32 cellular contexts compared by ENCODE assay signal in the genomic region with DNA sequence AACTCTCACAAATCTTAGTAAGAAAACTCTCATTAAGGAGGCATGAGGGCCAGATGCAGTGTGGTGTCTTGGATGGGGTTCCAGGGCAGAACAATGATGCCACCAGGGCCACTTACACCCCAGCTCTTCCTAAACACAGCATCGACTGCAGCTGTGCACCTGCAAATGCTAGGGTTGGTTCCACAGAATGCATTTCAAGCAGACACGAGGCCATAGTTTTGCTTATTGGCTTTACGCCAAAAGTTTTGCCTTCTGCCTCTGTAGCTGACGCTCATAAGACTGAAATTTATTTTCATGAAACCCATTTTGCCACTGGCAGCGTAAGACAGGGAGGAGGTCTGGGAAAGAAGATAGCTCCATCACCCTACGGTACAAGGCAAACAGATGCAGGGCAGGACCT.
"Had no signal": no experiment of that assay in that cellular context is flagged by ENCODE, and none has a peak within 500 bp of the region (broad histone marks: within the 10 kb centered on the region; RNA-seq: fewer than 3 reads in every experiment).

No MANE protein-coding gene starts in this region.

- H3K4me3 Mint-ChIP-seq: activated CD4-positive, alpha-beta memory T cell treated with anti-CD3 and anti-CD28 coated beads for 36 hours; activated CD4-positive, alpha-beta T cell treated with anti-CD3 and anti-CD28 coated beads, Interleukin-2, amount 10 ng/mL, durations not matched to agents 24 days and 14 days; activated naive CD4-positive, alpha-beta T cell treated with anti-CD3 and anti-CD28 coated beads for 36 hours; activated naive CD8-positive, alpha-beta T cell treated with anti-CD3 and anti-CD28 coated beads for 36 hours; activated T-helper 1 cell treated with anti-CD3 and anti-CD28 coated beads, Interleukin-12 subunit alpha, Interleukin-12 subunit beta, Interleukin-2, Interleukin-4 antibody, amounts not matched to agents 30 ng/mL and 10 ng/mL and 1 ng/mL, durations not matched to agents 14 hours and 24 hours and 36 hours; natural killer cell; neural progenitor cell; stimulated activated memory B cell treated with anti-CD40 and anti-IgM and Interleukin-4, amounts not matched to agents 10 μg/mL and 1 μg/mL and 100 μg/mL, for 72 hours had no signal

- DNase-seq: activated CD4-positive, alpha-beta memory T cell treated with anti-CD3 and anti-CD28 coated beads for 36 hours; activated CD4-positive, alpha-beta T cell treated with anti-CD3 and anti-CD28 coated beads, Interleukin-2, amount 10 ng/mL, durations not matched to agents 24 days and 14 days; activated CD4-positive, CD25-positive, alpha-beta regulatory T cell treated with anti-CD3 and anti-CD28 coated beads, Interleukin-2, amount 50 U/mL, for 72 hours; activated CD8-positive, alpha-beta memory T cell treated with anti-CD3 and anti-CD28 coated beads, Interleukin-2, amount 50 U/mL, for 4 hours; activated effector memory CD4-positive, alpha-beta T cell treated with anti-CD3 and anti-CD28 coated beads, Interleukin-2, amount 50 U/mL, for 16 hours; activated naive CD4-positive, alpha-beta T cell treated with anti-CD3 and anti-CD28 coated beads for 36 hours; activated naive CD8-positive, alpha-beta T cell treated with anti-CD3 and anti-CD28 coated beads for 36 hours; activated T-cell treated with anti-CD3 and anti-CD28 coated beads, Interleukin-2, amount 50 U/mL, for 1 hour; adrenal gland; aorta; body of pancreas; dermis blood vessel endothelial cell; effector CD4-positive, alpha-beta T cell; esophagus squamous epithelium; foreskin melanocyte; left lung; mesendoderm; natural killer cell; occipital lobe; psoas muscle; stimulated activated CD4-positive, alpha-beta T cell treated with anti-CD3 and anti-CD28 coated beads, Interleukin-1b, Interleukin-23, amount 100 ng/mL, for 48 hours; stimulated activated CD4-positive, alpha-beta T cell treated with anti-CD3 and anti-CD28 coated beads, Interleukin-4, amount 100 ng/mL, for 4 hours; stimulated activated CD8-positive, alpha-beta memory T cell treated with anti-CD3 and anti-CD28 coated beads, Interleukin-4, amount 100 ng/mL, for 48 hours; stomach; thyroid gland; upper lobe of left lung; WERI-Rb-1 had no signal

- H3K36me3 Mint-ChIP-seq: activated CD4-positive, alpha-beta memory T cell treated with anti-CD3 and anti-CD28 coated beads for 36 hours; activated naive CD8-positive, alpha-beta T cell treated with anti-CD3 and anti-CD28 coated beads for 36 hours; natural killer cell; neural progenitor cell; stimulated activated memory B cell treated with anti-CD40 and anti-IgM and Interleukin-4, amounts not matched to agents 10 μg/mL and 1 μg/mL and 100 μg/mL, for 72 hours had no signal

- FAIRE-seq: colon, endometrium had no signal

- ATAC-seq: body of pancreas; left lung; natural killer cell; psoas muscle; stimulated activated memory B cell treated with anti-CD40 and anti-IgM and Interleukin-4, amounts not matched to agents 10 μg/mL and 1 μg/mL and 100 μg/mL, for 72 hours had no signal

- H3K27me3 Mint-ChIP-seq: activated CD4-positive, alpha-beta memory T cell treated with anti-CD3 and anti-CD28 coated beads for 36 hours; activated CD4-positive, alpha-beta T cell treated with anti-CD3 and anti-CD28 coated beads, Interleukin-2, amount 10 ng/mL, durations not matched to agents 24 days and 14 days; activated naive CD8-positive, alpha-beta T cell treated with anti-CD3 and anti-CD28 coated beads for 36 hours; stimulated activated memory B cell treated with anti-CD40 and anti-IgM and Interleukin-4, amounts not matched to agents 10 μg/mL and 1 μg/mL and 100 μg/mL, for 72 hours had no signal

- H3K4me1 Mint-ChIP-seq: activated CD4-positive, alpha-beta T cell treated with anti-CD3 and anti-CD28 coated beads, Interleukin-2, amount 10 ng/mL, durations not matched to agents 24 days and 14 days; activated naive CD8-positive, alpha-beta T cell treated with anti-CD3 and anti-CD28 coated beads for 36 hours; natural killer cell; neural progenitor cell; stimulated activated memory B cell treated with anti-CD40 and anti-IgM and Interleukin-4, amounts not matched to agents 10 μg/mL and 1 μg/mL and 100 μg/mL, for 72 hours had no signal

- H3K27ac Mint-ChIP-seq: activated CD4-positive, alpha-beta memory T cell treated with anti-CD3 and anti-CD28 coated beads for 36 hours; activated CD4-positive, alpha-beta T cell treated with anti-CD3 and anti-CD28 coated beads, Interleukin-2, amount 10 ng/mL, durations not matched to agents 24 days and 14 days; activated naive CD4-positive, alpha-beta T cell treated with anti-CD3 and anti-CD28 coated beads for 36 hours; activated naive CD8-positive, alpha-beta T cell treated with anti-CD3 and anti-CD28 coated beads for 36 hours; activated T-helper 1 cell treated with anti-CD3 and anti-CD28 coated beads, Interleukin-12 subunit alpha, Interleukin-12 subunit beta, Interleukin-2, Interleukin-4 antibody, amounts not matched to agents 30 ng/mL and 10 ng/mL and 1 ng/mL, durations not matched to agents 14 hours and 24 hours and 36 hours; natural killer cell; neural progenitor cell; stimulated activated memory B cell treated with anti-CD40 and anti-IgM and Interleukin-4, amounts not matched to agents 10 μg/mL and 1 μg/mL and 100 μg/mL, for 72 hours had no signal
